Comparison of ENCODE assay signal across 10 cellular contexts in the genomic region with DNA sequence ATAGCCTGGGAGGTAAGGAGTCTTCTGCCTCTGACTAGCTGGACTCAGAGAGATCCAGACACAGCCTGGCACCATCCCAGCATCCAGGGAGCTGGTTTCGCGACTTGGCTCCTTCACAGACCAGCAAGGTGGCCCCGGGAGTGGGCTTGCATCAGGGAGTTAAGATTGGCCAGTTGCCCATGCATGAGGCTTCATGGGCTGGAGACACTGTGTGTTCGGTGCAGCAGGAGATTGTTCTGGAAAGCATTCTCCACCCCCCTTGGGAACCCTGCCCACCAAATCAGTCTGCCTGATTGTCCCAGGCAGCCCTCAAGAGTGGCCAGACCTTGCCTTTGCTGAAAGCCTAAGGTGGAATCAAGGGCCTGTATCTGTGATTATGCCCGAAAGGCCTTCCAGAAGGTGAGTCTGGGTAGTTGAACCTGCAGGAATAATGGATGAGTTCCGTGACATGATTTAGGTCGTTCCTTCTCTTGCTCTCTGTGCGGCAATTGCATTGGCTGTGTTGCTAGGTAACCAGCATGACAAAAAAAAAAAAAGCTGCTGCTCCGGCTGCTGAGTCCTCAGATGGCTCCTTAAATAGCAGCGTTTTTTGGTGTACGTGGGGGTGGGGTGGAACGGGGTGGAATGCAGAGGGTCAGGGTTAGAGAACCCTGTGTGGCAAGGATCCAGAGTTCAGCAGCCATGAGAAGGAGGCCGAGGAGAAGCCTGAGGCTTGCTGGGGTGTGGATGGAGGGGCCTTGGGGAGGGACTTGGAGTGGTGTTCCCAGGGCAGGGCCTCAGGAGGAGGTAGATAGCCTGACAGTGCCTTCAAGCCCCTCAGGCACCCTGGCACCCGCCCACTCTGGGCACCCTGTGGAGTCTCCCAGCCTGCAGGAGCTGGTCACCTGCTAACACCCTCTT.
DNase-seq lines count a peak whose midpoint lies in the region; ATAC-seq and TF ChIP-seq lines count a peak whose summit lies in the region.
"Had no signal": no experiment of that assay in that cellular context is flagged by ENCODE, and none has a peak within 500 bp of the region (broad histone marks: within the 10 kb centered on the region; RNA-seq: fewer than 3 reads in every experiment).

No MANE protein-coding gene starts in this region.

- H3K36me3 Mint-ChIP-seq in endodermal cell (ENCODE audit: low read depth) = peaks cover 4% of the 10 kb centered on the region
- peaks cover 82% of the 10 kb centered on the region for H3K36me3 Mint-ChIP-seq in stimulated activated effector memory CD8-positive, alpha-beta T cell treated with anti-CD3 and anti-CD28 coated beads, Interleukin-12 subunit alpha, Interleukin-12 subunit beta, amount 100 ng/mL, for 72 hours
- H3K36me3 Mint-ChIP-seq in CD8-positive, alpha-beta memory T cell = peaks cover 9 to 90% (median 20%) of the 10 kb centered on the region in 3 donors
- H3K36me3 Mint-ChIP-seq in activated naive CD4-positive, alpha-beta T cell treated with anti-CD3 and anti-CD28 coated beads for 36 hours (ENCODE audit: low read depth) = peaks cover 21% of the 10 kb centered on the region
- H3K36me3 Mint-ChIP-seq in activated CD8-positive, alpha-beta T cell treated with anti-CD3 and anti-CD28 coated beads for 36 hours (ENCODE audit: low read depth) = peaks cover 18% of the 10 kb centered on the region

- no peaks in the 10 kb centered on the region for H3K27me3 ChIP-seq in endodermal cell (ENCODE audit: control insufficient read depth, insufficient read depth, low read length, poor library complexity, severe bottlenecking)
- no peaks in the 10 kb centered on the region for H3K27me3 ChIP-seq in mucosa of rectum (ENCODE audit: control insufficient read depth in 2 of 2, insufficient read depth in 2 of 2, low read length in 2 of 2)
- no peaks in the 10 kb centered on the region for H3K27me3 ChIP-seq in CD8-positive, alpha-beta memory T cell (ENCODE audit: insufficient read depth, low read length, poor library complexity, severe bottlenecking)

- H3K4me3 ChIP-seq in endodermal cell (ENCODE audit: low read length) (no peak overlapping the region), mucosa of rectum (ENCODE audit: low read length in 2 of 2) (no peak overlapping the region)
- H3K4me3 ChIP-seq in CD8-positive, alpha-beta memory T cell (ENCODE audit: low read length) = no peak overlapping the region

- H3K9me3 ChIP-seq in endodermal cell (ENCODE audit: control insufficient read depth, low read length) (no peaks in the 10 kb centered on the region), mucosa of rectum (ENCODE audit: control insufficient read depth in 2 of 2, low read length in 2 of 2) (no peaks in the 10 kb centered on the region)
- H3K9me3 ChIP-seq in CD8-positive, alpha-beta memory T cell (ENCODE audit: low read length) = no peaks in the 10 kb centered on the region

- no peaks in the 10 kb centered on the region for H3K9me3 Mint-ChIP-seq in endodermal cell
- H3K9me3 Mint-ChIP-seq in stimulated activated effector memory CD8-positive, alpha-beta T cell treated with anti-CD3 and anti-CD28 coated beads, Interleukin-12 subunit alpha, Interleukin-12 subunit beta, amount 100 ng/mL, for 72 hours = no peaks in the 10 kb centered on the region
- no peaks in the 10 kb centered on the region for H3K9me3 Mint-ChIP-seq in CD8-positive, alpha-beta memory T cell
- H3K9me3 Mint-ChIP-seq in activated naive CD4-positive, alpha-beta T cell treated with anti-CD3 and anti-CD28 coated beads for 36 hours = no peaks in the 10 kb centered on the region
- H3K9me3 Mint-ChIP-seq in activated CD8-positive, alpha-beta T cell treated with anti-CD3 and anti-CD28 coated beads for 36 hours = no peaks in the 10 kb centered on the region
- H3K9me3 Mint-ChIP-seq: activated naive CD8-positive, alpha-beta T cell treated with anti-CD3 and anti-CD28 coated beads, Interleukin-2, amount 10 ng/mL, durations not matched to agents 7 days and 5 days had no signal

- ATAC-seq in stimulated activated effector memory CD8-positive, alpha-beta T cell treated with anti-CD3 and anti-CD28 coated beads, Interleukin-12 subunit alpha, Interleukin-12 subunit beta, amount 100 ng/mL, for 72 hours = no peak
- ATAC-seq in activated CD8-positive, alpha-beta T cell treated with anti-CD3 and anti-CD28 coated beads for 36 hours = no peak

- H3K27ac ChIP-seq in endodermal cell (ENCODE audit: low read depth, low read length) (peak overlapping the region; percentile 90), mucosa of rectum (ENCODE audit: low read depth in 2 of 2, low read length in 2 of 2) (peak overlapping the region; percentile 19 to 68)
- no peak overlapping the region for H3K27ac ChIP-seq in CD8-positive, alpha-beta memory T cell (ENCODE audit: low read depth, low read length)

- peak; percentile 72 for DNase-seq in AG08395 (ENCODE audit: low spot score)
- DNase-seq in NCI-H2107 (lab: John Stamatoyannopoulos, UW) = peak; percentile 38
- no peak for DNase-seq in endodermal cell
- DNase-seq in stimulated activated effector memory CD8-positive, alpha-beta T cell treated with anti-CD3 and anti-CD28 coated beads, Interleukin-12 subunit alpha, Interleukin-12 subunit beta, amount 100 ng/mL, for 72 hours (ENCODE audit: low spot score in 2 of 2) = no peak
- DNase-seq in CD8-positive, alpha-beta memory T cell = no peak
- no peak for DNase-seq in activated naive CD4-positive, alpha-beta T cell treated with anti-CD3 and anti-CD28 coated beads for 36 hours
- no peak for DNase-seq in activated CD8-positive, alpha-beta T cell treated with anti-CD3 and anti-CD28 coated beads for 36 hours
- DNase-seq: activated naive CD8-positive, alpha-beta T cell treated with anti-CD3 and anti-CD28 coated beads, Interleukin-2, amount 10 ng/mL, durations not matched to agents 7 days and 5 days; CD4-positive, CD25-positive, alpha-beta regulatory T cell had no signal

- WGBS in endodermal cell (ENCODE audit: insufficient coverage in 1 of 2, insufficient read length in 1 of 2), 2 experiments = 78 to 79% methylated on average over 10 to 14 of the region's 14 CpGs

- H3K27me3 Mint-ChIP-seq in endodermal cell (ENCODE audit: insufficient read depth) = no peaks in the 10 kb centered on the region
- H3K27me3 Mint-ChIP-seq in CD8-positive, alpha-beta memory T cell = no peaks in the 10 kb centered on the region
- H3K27me3 Mint-ChIP-seq in activated naive CD4-positive, alpha-beta T cell treated with anti-CD3 and anti-CD28 coated beads for 36 hours (ENCODE audit: low read depth) = no peaks in the 10 kb centered on the region
- no peaks in the 10 kb centered on the region for H3K27me3 Mint-ChIP-seq in activated CD8-positive, alpha-beta T cell treated with anti-CD3 and anti-CD28 coated beads for 36 hours
- H3K27me3 Mint-ChIP-seq: activated naive CD8-positive, alpha-beta T cell treated with anti-CD3 and anti-CD28 coated beads, Interleukin-2, amount 10 ng/mL, durations not matched to agents 7 days and 5 days; CD4-positive, CD25-positive, alpha-beta regulatory T cell had no signal

- peak overlapping the region; percentile 48 for H3K27ac Mint-ChIP-seq in endodermal cell
- no peak overlapping the region for H3K27ac Mint-ChIP-seq in stimulated activated effector memory CD8-positive, alpha-beta T cell treated with anti-CD3 and anti-CD28 coated beads, Interleukin-12 subunit alpha, Interleukin-12 subunit beta, amount 100 ng/mL, for 72 hours
- peak overlapping the region in 1 of 8 donors; percentile 38 for H3K27ac Mint-ChIP-seq in CD8-positive, alpha-beta memory T cell
- no peak overlapping the region for H3K27ac Mint-ChIP-seq in activated naive CD4-positive, alpha-beta T cell treated with anti-CD3 and anti-CD28 coated beads for 36 hours
- no peak overlapping the region for H3K27ac Mint-ChIP-seq in activated CD8-positive, alpha-beta T cell treated with anti-CD3 and anti-CD28 coated beads for 36 hours

- intact Hi-C loops in activated naive CD4-positive, alpha-beta T cell treated with anti-CD3 and anti-CD28 coated beads for 36 hours (cut with micrococcal nuclease) = no loop called here
- intact Hi-C loops in activated CD8-positive, alpha-beta T cell treated with anti-CD3 and anti-CD28 coated beads for 36 hours (cut with micrococcal nuclease) = no loop called here

- no peaks in the 10 kb centered on the region for H3K36me3 ChIP-seq in endodermal cell (ENCODE audit: control insufficient read depth, insufficient read depth, low read length)
- H3K36me3 ChIP-seq in mucosa of rectum (ENCODE audit: control insufficient read depth in 2 of 2, insufficient read depth in 2 of 2, low read length in 2 of 2) = peaks cover 32 to 40% of the 10 kb centered on the region in 2 donors
- H3K36me3 ChIP-seq in CD8-positive, alpha-beta memory T cell (ENCODE audit: insufficient read depth, low read length) = peaks cover 26% of the 10 kb centered on the region

- CTCF ChIA-PET in CD8-positive, alpha-beta memory T cell (lab: Charles Lee) = no interaction called here
- CTCF ChIA-PET in activated naive CD4-positive, alpha-beta T cell treated with anti-CD3 and anti-CD28 coated beads for 36 hours (lab: Charles Lee) = no interaction called here
- CTCF ChIA-PET in activated CD8-positive, alpha-beta T cell treated with anti-CD3 and anti-CD28 coated beads for 36 hours (lab: Charles Lee) = no interaction called here

- H3K4me3 Mint-ChIP-seq in endodermal cell = no peak overlapping the region
- H3K4me3 Mint-ChIP-seq in stimulated activated effector memory CD8-positive, alpha-beta T cell treated with anti-CD3 and anti-CD28 coated beads, Interleukin-12 subunit alpha, Interleukin-12 subunit beta, amount 100 ng/mL, for 72 hours = no peak overlapping the region
- H3K4me3 Mint-ChIP-seq in CD8-positive, alpha-beta memory T cell = no peak overlapping the region
- H3K4me3 Mint-ChIP-seq in activated naive CD4-positive, alpha-beta T cell treated with anti-CD3 and anti-CD28 coated beads for 36 hours = no peak overlapping the region
- H3K4me3 Mint-ChIP-seq in activated CD8-positive, alpha-beta T cell treated with anti-CD3 and anti-CD28 coated beads for 36 hours = no peak overlapping the region
- H3K4me3 Mint-ChIP-seq: activated naive CD8-positive, alpha-beta T cell treated with anti-CD3 and anti-CD28 coated beads, Interleukin-2, amount 10 ng/mL, durations not matched to agents 7 days and 5 days; CD4-positive, CD25-positive, alpha-beta regulatory T cell had no signal

- H3K9ac ChIP-seq in endodermal cell (ENCODE audit: extremely low read depth, low read length, poor library complexity, severe bottlenecking) = no peak overlapping the region
- no peak overlapping the region for H3K9ac ChIP-seq in mucosa of rectum (ENCODE audit: low read depth in 1 of 2, low read length in 2 of 2)

- POLR2A ChIA-PET in CD8-positive, alpha-beta memory T cell (lab: Charles Lee) = no interaction called here
- POLR2A ChIA-PET in activated CD8-positive, alpha-beta T cell treated with anti-CD3 and anti-CD28 coated beads for 36 hours (lab: Charles Lee) = no interaction called here

- no peaks in the 10 kb centered on the region for H3K4me1 ChIP-seq in endodermal cell (ENCODE audit: control insufficient read depth, insufficient read depth, low read length)
- H3K4me1 ChIP-seq in mucosa of rectum (ENCODE audit: control insufficient read depth in 2 of 2, insufficient read depth in 2 of 2, low read length in 2 of 2) = peaks cover 0 to 2% of the 10 kb centered on the region in 2 donors
- no peaks in the 10 kb centered on the region for H3K4me1 ChIP-seq in CD8-positive, alpha-beta memory T cell (ENCODE audit: insufficient read depth, low read length)

- no peak for TF ChIP-seq CTCF in endodermal cell (conservative IDR thresholded peaks at IDR 0.05)
- no peak for TF ChIP-seq CTCF in activated CD8-positive, alpha-beta T cell treated with anti-CD3 and anti-CD28 coated beads for 36 hours (IDR thresholded peaks at IDR 0.05)

- no peaks in the 10 kb centered on the region for H3K4me1 Mint-ChIP-seq in endodermal cell
- H3K4me1 Mint-ChIP-seq in stimulated activated effector memory CD8-positive, alpha-beta T cell treated with anti-CD3 and anti-CD28 coated beads, Interleukin-12 subunit alpha, Interleukin-12 subunit beta, amount 100 ng/mL, for 72 hours = no peaks in the 10 kb centered on the region
- H3K4me1 Mint-ChIP-seq in CD8-positive, alpha-beta memory T cell = no peaks in the 10 kb centered on the region
- H3K4me1 Mint-ChIP-seq in activated naive CD4-positive, alpha-beta T cell treated with anti-CD3 and anti-CD28 coated beads for 36 hours (ENCODE audit: low read depth) = no peaks in the 10 kb centered on the region
- no peaks in the 10 kb centered on the region for H3K4me1 Mint-ChIP-seq in activated CD8-positive, alpha-beta T cell treated with anti-CD3 and anti-CD28 coated beads for 36 hours (ENCODE audit: low read depth)

Comparison
In these comparisons a context has a peak if more than half of its experiments do, and no peak if none do; other contexts are left out.
1. DNase-seq: peak in AG08395 (single experiment) and NCI-H2107 (single experiment); none in endodermal cell (single experiment), stimulated activated effector memory CD8-positive, alpha-beta T cell treated with anti-CD3 and anti-CD28 coated beads, Interleukin-12 subunit alpha, Interleukin-12 subunit beta, amount 100 ng/mL, for 72 hours (0 of 2), CD8-positive, alpha-beta memory T cell (0 of 5), activated naive CD4-positive, alpha-beta T cell treated with anti-CD3 and anti-CD28 coated beads for 36 hours (single experiment) and activated CD8-positive, alpha-beta T cell treated with anti-CD3 and anti-CD28 coated beads for 36 hours (single experiment).